In genomic region chr13:19861762-19862161, GRCh38 we compare ENCODE assay signal across 8 cellular contexts. TPM values are rescaled to one million over a fixed set of nuclear protein-coding genes. Genes with fewer than 3 reads are reported as not detected.
DNase-seq lines count a peak whose midpoint lies in the region; ATAC-seq, FAIRE-seq and TF ChIP-seq lines count a peak whose summit lies in the region.

No MANE protein-coding gene starts in this region.

- peaks cover 16% of the 10 kb centered on the region for H3K79me1 ChIP-seq in trophoblast cell (ENCODE audit: low read length)

- H3K4me2 ChIP-seq in trophoblast cell (ENCODE audit: low read length) = peak overlapping the region; percentile 72

- no peak overlapping the region for H4K91ac ChIP-seq in trophoblast cell (ENCODE audit: low read depth, low read length)

- intact Hi-C loops in Panc1 (cut with micrococcal nuclease; ENCODE audit: unreplicated experiment) = no loop called here
- intact Hi-C loops in esophagus squamous epithelium (cut with DNase I) = loop anchor here (5.0 kb wide), 1 partner anchor 79 kb away; the partner anchor contains the start of gene PSPC1

- H2BK120ac ChIP-seq in trophoblast cell (ENCODE audit: insufficient read depth, low read length, poor library complexity) = no peak overlapping the region

- no TSS peak for BruUV-seq in Panc1 (replicated peaks; lab: Mats Ljungman, UMichigan)

- no peak overlapping the region for H3K18ac ChIP-seq in trophoblast cell (ENCODE audit: low read length)

- H3K14ac ChIP-seq in trophoblast cell (ENCODE audit: low read length) = no peak overlapping the region

- no peak overlapping the region for H3K4ac ChIP-seq in trophoblast cell (ENCODE audit: low read depth, low read length)

- TF ChIP-seq CTCF in Panc1 (IDR thresholded peaks at IDR 0.05) (no peak), esophagus squamous epithelium (IDR thresholded peaks at IDR 0.05) (no peak), GM10248 (IDR thresholded peaks at IDR 0.05; ENCODE audit: control extremely low read depth, extremely low read depth, low read depth, missing control alignments) (no peak), D721Med (IDR thresholded peaks at IDR 0.05; ENCODE audit: insufficient read depth, missing control alignments) (no peak)

- H3K36me3 ChIP-seq in Panc1 (ENCODE audit: control insufficient read depth, insufficient read depth, low read length) (no peaks in the 10 kb centered on the region; the same call in 1 of the 2 replicates), esophagus squamous epithelium (peaks cover 0 to 29% (median 0%) of the 10 kb centered on the region in 3 donors), trophoblast cell (ENCODE audit: control insufficient read depth in 1 of 2, insufficient read depth in 2 of 2, low read length in 2 of 2) (peaks cover 0 to 2% of the 10 kb centered on the region in 2 experiments)

- H3K4me1 ChIP-seq in Panc1 (ENCODE audit: control insufficient read depth, insufficient read depth, low read length) (peaks cover 12% of the 10 kb centered on the region), esophagus squamous epithelium (peaks cover 9 to 59% (median 22%) of the 10 kb centered on the region in 3 donors), trophoblast cell (ENCODE audit: control insufficient read depth in 1 of 2, insufficient read depth in 2 of 2, low read length in 2 of 2) (peaks cover 3 to 6% of the 10 kb centered on the region in 2 experiments)

- H2AFZ ChIP-seq in trophoblast cell (ENCODE audit: insufficient read depth, low read length, poor library complexity) = no peak overlapping the region

- H3K79me2 ChIP-seq in trophoblast cell (ENCODE audit: control insufficient read depth, insufficient read depth, low read length, poor library complexity) = peaks cover 12% of the 10 kb centered on the region

- ATAC-seq in Panc1 (no peak), esophagus mucosa (no peak)

- no peak overlapping the region for H2BK5ac ChIP-seq in trophoblast cell (ENCODE audit: low read depth, low read length, poor library complexity)

- no peaks in the 10 kb centered on the region for H3K27me3 ChIP-seq in Panc1 (ENCODE audit: control insufficient read depth, insufficient read depth, low read length)
- no peaks in the 10 kb centered on the region for H3K27me3 ChIP-seq in esophagus squamous epithelium
- H3K27me3 ChIP-seq in trophoblast cell (ENCODE audit: insufficient read depth, low read length) = no peaks in the 10 kb centered on the region

- no peak overlapping the region for H4K8ac ChIP-seq in trophoblast cell (ENCODE audit: low read depth, low read length)

- H3K4me3 ChIP-seq in Panc1 (ENCODE audit: low read depth in 2 of 2, low read length in 2 of 2) = peak overlapping the region; percentile 73 to 80
- peak overlapping the region; percentile 80 to 92 (median 84) for H3K4me3 ChIP-seq in esophagus squamous epithelium
- H3K4me3 ChIP-seq in trophoblast cell (ENCODE audit: low read depth, low read length) = no peak overlapping the region

- in situ Hi-C loops in Panc1 (cut with HindIII; ENCODE audit: low pct_unique_long_range_greater_than_20kb, low sequenced_read_pairs) = no loop called here

- no peak overlapping the region for H2AK5ac ChIP-seq in trophoblast cell (ENCODE audit: low read length)

- H3K9me3 ChIP-seq in Panc1 (ENCODE audit: control insufficient read depth, insufficient read depth, low read depth, low read length) (no peaks in the 10 kb centered on the region), esophagus squamous epithelium (no peaks in the 10 kb centered on the region), trophoblast cell (ENCODE audit: insufficient read depth, low read depth, low read length) (no peaks in the 10 kb centered on the region)

- FAIRE-seq in D721Med (lab: Jason Lieb, UNC) = no peak

- no peak overlapping the region for H3K9ac ChIP-seq in trophoblast cell (ENCODE audit: low read length)

- no peak overlapping the region for H2BK12ac ChIP-seq in trophoblast cell (ENCODE audit: low read length)

- CTCF ChIA-PET in Panc1 (lab: Charles Lee) (no interaction called here), GM10248 (lab: Yijun Ruan, JAX) (interaction anchor here (0.8 to 2.0 kb wide), 6 partner anchors 11 to 123 kb away, joined by 3 to 10 read pairs (median 3); no protein-coding TSS in a partner anchor)

- H4K12ac ChIP-seq in trophoblast cell (ENCODE audit: low read depth, low read length) = no peak overlapping the region

- no peak overlapping the region for H3K23ac ChIP-seq in trophoblast cell (ENCODE audit: low read length)

- H3K27ac ChIP-seq in Panc1 (ENCODE audit: low read length) (peak overlapping the region; percentile 89), esophagus squamous epithelium (peak overlapping the region in 3 of 4 donors; percentile 99), trophoblast cell (ENCODE audit: low read depth, low read length) (no peak overlapping the region)

- DNase-seq in COLO829 (ENCODE audit: low spot score) (peak; percentile 11), Panc1 (ENCODE audit: low read depth, low spot score) (no peak), esophagus squamous epithelium (lab: John Stamatoyannopoulos, UW) (no peak), trophoblast cell (no peak), GM10248 (ENCODE audit: extremely low spot score) (no peak), D721Med (ENCODE audit: insufficient read length, low spot score) (no peak), SHP77 treated with DMSO at 0.1 percent for 48 hours (lab: John Stamatoyannopoulos, UW) (no peak)

- POLR2A ChIA-PET in Panc1 (lab: Charles Lee) (no interaction called here), GM10248 (lab: Yijun Ruan, JAX) (no interaction called here)

- TF ChIP-seq POLR2A in esophagus squamous epithelium (IDR thresholded peaks at IDR 0.05) = no peak

- WGBS in esophagus squamous epithelium, 2 donors = 4 to 9% methylated on average over 4 of the region's 4 CpGs
- WGBS in trophoblast cell (ENCODE audit: extremely low coverage, insufficient coverage, insufficient read length) = no CpG with 5 or more reads among the region's 4 CpGs

RNA-seq across cellular contexts. Expression of gene ZMYM5, which starts 1.7 kb away (rescaled TPM):
- total RNA-seq in Panc1 (2021; ENCODE audit: unreplicated experiment) (11.8 TPM), esophagus squamous epithelium (10 to 100 TPM in 2 of 4 donors, 1 to 10 TPM in 2; 7.4 to 16.2 (median 10.0) TPM), esophagus mucosa (10.7 TPM)
- polyA plus RNA-seq in Panc1 (2012; ENCODE audit: insufficient read length) = 4.1 TPM
- 7.2 and 7.7 TPM in 2 replicates for polyA plus RNA-seq in trophoblast cell (2013)
